ENCODE assay signal across 20 cellular contexts in the genomic region with DNA sequence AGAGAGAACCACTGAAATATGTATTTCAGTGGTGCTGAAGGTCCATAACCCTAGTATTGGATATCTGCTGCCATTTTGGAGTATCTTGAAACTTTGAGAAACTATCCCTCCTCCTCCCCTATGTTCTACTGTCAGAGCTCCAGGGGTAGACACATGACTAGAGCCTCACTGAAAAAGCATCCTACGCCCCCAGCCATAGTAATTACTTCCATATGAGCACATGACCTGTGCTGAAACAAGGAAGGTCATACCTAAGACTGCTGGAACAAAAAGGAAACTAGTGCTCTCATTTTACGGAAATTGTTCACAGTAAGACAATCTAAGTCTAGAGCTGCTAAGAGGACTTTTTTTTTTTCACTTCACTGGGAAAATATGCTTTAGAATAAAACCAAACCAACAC. TPM values are rescaled to one million over a fixed set of nuclear protein-coding genes. Genes with fewer than 3 reads are reported as not detected.
"Had no signal": no experiment of that assay in that cellular context is flagged by ENCODE, and none has a peak within 500 bp of the region (broad histone marks: within the 10 kb centered on the region; RNA-seq: fewer than 3 reads in every experiment).

No MANE protein-coding gene starts in this region.

- H3K9me3 Mint-ChIP-seq: endodermal cell had no signal

- H3K4me3 ChIP-seq: coronary artery, gastrocnemius medialis, heart right ventricle, ovary, right atrium auricular region, sigmoid colon, smooth muscle cell, suprapubic skin, thyroid gland had no signal

- H3K4me1 Mint-ChIP-seq: naive thymus-derived CD4-positive, alpha-beta T cell had no signal

- H3K4me1 ChIP-seq: gastrocnemius medialis, heart right ventricle, right atrium auricular region, sigmoid colon, suprapubic skin, thyroid gland had no signal

- H3K27ac Mint-ChIP-seq: endodermal cell, type B pancreatic cell had no signal

- DNase-seq: effector CD4-positive, alpha-beta T cell; endodermal cell; erythroblast; gastrocnemius medialis; heart right ventricle; islet precursor cell; mammary epithelial cell; naive thymus-derived CD4-positive, alpha-beta T cell; ovary; sigmoid colon; stimulated activated CD4-positive, alpha-beta T cell treated with anti-CD3 and anti-CD28 coated beads, Interleukin-2, amount 100 ng/mL, for 48 hours; stimulated activated naive CD8-positive, alpha-beta T cell treated with anti-CD3 and anti-CD28 coated beads, Interleukin-15, Interleukin-2, amounts not matched to agents 100 U/mL and 50 U/mL, for 24 hours; thyroid gland had no signal

- H3K36me3 Mint-ChIP-seq: naive thymus-derived CD4-positive, alpha-beta T cell; type B pancreatic cell had no signal

- H3K4me2 ChIP-seq: smooth muscle cell had no signal

- H3K27me3 Mint-ChIP-seq: type B pancreatic cell had no signal

- H3K36me3 ChIP-seq: gastrocnemius medialis, heart right ventricle, neutrophil, ovary, right atrium auricular region, sigmoid colon, suprapubic skin, thyroid gland had no signal

- H3K27ac ChIP-seq: coronary artery, gastrocnemius medialis, heart right ventricle, neutrophil, ovary, right atrium auricular region, sigmoid colon, suprapubic skin, thyroid gland had no signal

- H3K27me3 ChIP-seq: gastrocnemius medialis, heart right ventricle, neutrophil, ovary, right atrium auricular region, sigmoid colon, suprapubic skin, thyroid gland had no signal

- H3K9me3 ChIP-seq: gastrocnemius medialis, neutrophil, ovary, right atrium auricular region, sigmoid colon, suprapubic skin, thyroid gland had no signal

- H3K4me3 Mint-ChIP-seq: endodermal cell; naive thymus-derived CD4-positive, alpha-beta T cell; type B pancreatic cell had no signal

RNA-seq across cellular contexts. Expression of gene MAPK10, which starts 42.0 kb away (rescaled TPM):
- total RNA-seq: endothelial cell of umbilical vein had no signal
